ENCODE assay signal across 26 cellular contexts in genomic region chr6:27847706-27848105, GRCh38.
"Had no signal": no experiment of that assay in that cellular context is flagged by ENCODE, and none has a peak within 500 bp of the region (broad histone marks: within the 10 kb centered on the region; RNA-seq: fewer than 3 reads in every experiment).

No MANE protein-coding gene starts in this region.

- H3K4me3 ChIP-seq: left ventricle myocardium inferior, smooth muscle cell, suprapubic skin had no signal

- DNase-seq: activated CD4-positive, alpha-beta T cell treated with anti-CD3 and anti-CD28 coated beads for 48 hours; activated CD8-positive, alpha-beta memory T cell treated with anti-CD3 and anti-CD28 coated beads, Interleukin-2, amount 50 U/mL, for 4 hours; activated CD8-positive, alpha-beta T cell treated with anti-CD3 and anti-CD28 coated beads for 36 hours; activated gamma-delta T cell treated with Interleukin-2 at 50 U/mL for 16 hours; activated naive CD8-positive, alpha-beta T cell treated with anti-CD3 and anti-CD28 coated beads for 36 hours; activated T-cell treated with anti-CD3 and anti-CD28 coated beads, Interleukin-2, amount 50 U/mL, for 48 hours; amygdala; brain microvascular endothelial cell; cerebellar nuclear complex; erythroblast; hippocampal formation; kidney; left ventricle myocardium inferior; mesendoderm; nucleus accumbens; right cardiac atrium; stimulated activated CD4-positive, alpha-beta T cell treated with anti-CD3 and anti-CD28 coated beads, Interleukin-4, amount 100 ng/mL, for 4 hours; stimulated activated CD8-positive, alpha-beta memory T cell treated with anti-CD3 and anti-CD28 coated beads, Interleukin-4, amount 100 ng/mL, for 48 hours; stimulated activated naive CD8-positive, alpha-beta T cell treated with anti-CD3 and anti-CD28 coated beads, Interleukin-15, Interleukin-2, amounts not matched to agents 100 U/mL and 50 U/mL, for 24 hours; T-helper 17 cell had no signal

- H3K36me3 ChIP-seq: brain microvascular endothelial cell, left ventricle myocardium inferior, suprapubic skin had no signal

- H3K4me2 ChIP-seq: smooth muscle cell had no signal

- H3K9me3 ChIP-seq: left ventricle myocardium inferior, suprapubic skin had no signal

- H3K4me1 ChIP-seq: left ventricle myocardium inferior, suprapubic skin had no signal

- H3K27me3 ChIP-seq: brain microvascular endothelial cell, suprapubic skin had no signal

- H3K27ac Mint-ChIP-seq: activated CD8-positive, alpha-beta T cell treated with anti-CD3 and anti-CD28 coated beads for 36 hours; activated naive CD8-positive, alpha-beta T cell treated with anti-CD3 and anti-CD28 coated beads for 36 hours; dendritic cell treated with granulocyte-macrophage colony-stimulating factor and Interleukin-4, amounts not matched to agents 40 ng/mL and 50 ng/mL, for 4 days; natural killer cell treated with Interleukin-12 subunit alpha and Interleukin-12 subunit beta and Interleukin-15 and Interleukin-18, amount 100 ng/mL, for 72 hours; T-helper 17 cell; WTC11 had no signal

- H3K27me3 Mint-ChIP-seq: progenitor cell of endocrine pancreas had no signal

- H3K27ac ChIP-seq: brain microvascular endothelial cell, left ventricle myocardium inferior, suprapubic skin had no signal

- H3K4me1 Mint-ChIP-seq: activated naive CD8-positive, alpha-beta T cell treated with anti-CD3 and anti-CD28 coated beads for 36 hours; T-helper 17 cell had no signal

- H3K4me3 Mint-ChIP-seq: activated CD8-positive, alpha-beta T cell treated with anti-CD3 and anti-CD28 coated beads for 36 hours; activated naive CD8-positive, alpha-beta T cell treated with anti-CD3 and anti-CD28 coated beads for 36 hours; dendritic cell treated with granulocyte-macrophage colony-stimulating factor and Interleukin-4, amounts not matched to agents 40 ng/mL and 50 ng/mL, for 4 days; natural killer cell treated with Interleukin-12 subunit alpha and Interleukin-12 subunit beta and Interleukin-15 and Interleukin-18, amount 100 ng/mL, for 72 hours; T-helper 17 cell; WTC11 had no signal

- ATAC-seq: activated CD8-positive, alpha-beta T cell treated with anti-CD3 and anti-CD28 coated beads for 36 hours; natural killer cell treated with Interleukin-12 subunit alpha and Interleukin-12 subunit beta and Interleukin-15 and Interleukin-18, amount 100 ng/mL, for 72 hours; right cardiac atrium; T-helper 17 cell; WTC11 had no signal

- H3K9me3 Mint-ChIP-seq: activated CD8-positive, alpha-beta T cell treated with anti-CD3 and anti-CD28 coated beads for 36 hours; activated naive CD8-positive, alpha-beta T cell treated with anti-CD3 and anti-CD28 coated beads for 36 hours; dendritic cell treated with granulocyte-macrophage colony-stimulating factor and Interleukin-4, amounts not matched to agents 40 ng/mL and 50 ng/mL, for 4 days; natural killer cell treated with Interleukin-12 subunit alpha and Interleukin-12 subunit beta and Interleukin-15 and Interleukin-18, amount 100 ng/mL, for 72 hours; WTC11 had no signal

- H3K36me3 Mint-ChIP-seq: natural killer cell treated with Interleukin-12 subunit alpha and Interleukin-12 subunit beta and Interleukin-15 and Interleukin-18, amount 100 ng/mL, for 72 hours; WTC11 had no signal
